Comparison of ENCODE assay signal across 1 cellular context in genomic region chr6:90461367-90461766, GRCh38.
TF ChIP-seq lines count a peak whose summit lies in the region.

No MANE protein-coding gene starts in this region.

TF ChIP-seq in K562, 482 proteins besides CTCF, POLR2A, EP300 and RAD21 (continued from another document):
- no peak for TF ChIP-seq ZNF23 (CRISPR knock-in tag; IDR thresholded peaks at IDR 0.05)
